In genomic region chr14:24734917-24735500, GRCh38 we compare ENCODE assay signal across 8 cellular contexts.
DNase-seq lines count a peak whose midpoint lies in the region; ATAC-seq and TF ChIP-seq lines count a peak whose summit lies in the region.

No MANE protein-coding gene starts in this region.

- peak; percentile 53 for TF ChIP-seq CTCF in CD4-positive, alpha-beta T cell (IDR thresholded peaks at IDR 0.05)
- peak; percentile 5; the same call in 1 of the 2 replicates for TF ChIP-seq CTCF in WI38 (IDR thresholded peaks at IDR 0.05; ENCODE audit: low read depth, low read length)

- H3K27ac ChIP-seq in CD4-positive, alpha-beta T cell (ENCODE audit: low read depth, low read length), result no peak overlapping the region
- no peak overlapping the region for H3K27ac ChIP-seq in GM23248

- in situ Hi-C loops in GM23248 (cut with MboI), result no loop called here

- DNase-seq in CD4-positive, alpha-beta T cell, result no peak
- DNase-seq in GM23248 (peak; percentile 80), NCI-H2171 (lab: John Stamatoyannopoulos, UW) (peak; percentile 37), Right ventricle myocardium superior (no peak), pulmonary artery endothelial cell (ENCODE audit: low read depth, low spot score) (peak; percentile 24)
- DNase-seq in activated T-cell treated with anti-CD3 and anti-CD28 coated beads, Interleukin-2, amount 50 U/mL, for 4 hours, result no peak

- no peaks in the 10 kb centered on the region for H3K79me2 ChIP-seq in GM23248 (ENCODE audit: insufficient read depth)

- H4K20me1 ChIP-seq in GM23248 (ENCODE audit: insufficient read depth), result no peaks in the 10 kb centered on the region

- no peaks in the 10 kb centered on the region for H3F3A ChIP-seq in GM23248 (ENCODE audit: insufficient read depth)

- H3K9me2 ChIP-seq in GM23248 (ENCODE audit: insufficient read depth), result no peaks in the 10 kb centered on the region

- H3K9me3 Mint-ChIP-seq in CD4-positive, alpha-beta T cell, result no peaks in the 10 kb centered on the region
- no peaks in the 10 kb centered on the region for H3K9me3 Mint-ChIP-seq in activated T-cell treated with anti-CD3 and anti-CD28 coated beads, Interleukin-2, amount 50 U/mL, for 4 hours

- no peak overlapping the region for H3K9ac ChIP-seq in GM23248

- no peaks in the 10 kb centered on the region for H3K36me3 Mint-ChIP-seq in CD4-positive, alpha-beta T cell (ENCODE audit: low read depth)
- H3K36me3 Mint-ChIP-seq in activated T-cell treated with anti-CD3 and anti-CD28 coated beads, Interleukin-2, amount 50 U/mL, for 4 hours (ENCODE audit: insufficient read depth), result no peaks in the 10 kb centered on the region

- CTCF ChIA-PET in CD4-positive, alpha-beta T cell (lab: Charles Lee), result no interaction called here

- H3K9me3 ChIP-seq in CD4-positive, alpha-beta T cell (ENCODE audit: control insufficient read depth, low read length), result no peaks in the 10 kb centered on the region
- H3K9me3 ChIP-seq in GM23248 (ENCODE audit: low read depth), result no peaks in the 10 kb centered on the region

- 2% methylated on average over 9 of the region's 9 CpGs for WGBS in GM23248 (ENCODE audit: low coverage in 1 of 2, low lambda C conversion rate in 2 of 2, missing lambda C conversion rate in 2 of 2), 2 experiments

- H2AFZ ChIP-seq in GM23248, result no peak overlapping the region

- intact Hi-C loops in CD4-positive, alpha-beta T cell (cut with DNase I, micrococcal nuclease), result no loop called here
- intact Hi-C loops in Right ventricle myocardium superior (cut with DNase I), result loop anchor here (5.0 to 10.0 kb wide), 3 partner anchors 50 to 417 kb away; no protein-coding TSS in a partner anchor

- no peak overlapping the region for H3K4me3 Mint-ChIP-seq in CD4-positive, alpha-beta T cell
- H3K4me3 Mint-ChIP-seq in activated T-cell treated with anti-CD3 and anti-CD28 coated beads, Interleukin-2, amount 50 U/mL, for 4 hours, result no peak overlapping the region

- H3K27ac Mint-ChIP-seq in CD4-positive, alpha-beta T cell, result no peak overlapping the region

- H3K27me3 Mint-ChIP-seq in CD4-positive, alpha-beta T cell, result peaks cover 19% of the 10 kb centered on the region
- peaks cover 2% of the 10 kb centered on the region for H3K27me3 Mint-ChIP-seq in activated T-cell treated with anti-CD3 and anti-CD28 coated beads, Interleukin-2, amount 50 U/mL, for 4 hours (ENCODE audit: low read depth)

- no peaks in the 10 kb centered on the region for H3K36me3 ChIP-seq in GM23248 (ENCODE audit: low read depth)

- H3K4me2 ChIP-seq in GM23248 (ENCODE audit: unreplicated experiment), result no peak overlapping the region

- no peaks in the 10 kb centered on the region for H3K27me3 ChIP-seq in CD4-positive, alpha-beta T cell (ENCODE audit: control insufficient read depth, insufficient read depth, low read length)
- H3K27me3 ChIP-seq in GM23248 (replicated peaks; ENCODE audit: insufficient read depth), result peaks cover 4% of the 10 kb centered on the region; the same call in 1 of the 2 replicates

- no peaks in the 10 kb centered on the region for H3K4me1 ChIP-seq in GM23248 (ENCODE audit: insufficient read depth)

- no peak overlapping the region for H3K4me3 ChIP-seq in GM23248
- H3K4me3 ChIP-seq in WI38 (ENCODE audit: low read depth, low read length), result no peak overlapping the region

- no peak for ATAC-seq in CD4-positive, alpha-beta T cell (ENCODE audit: poor library complexity)
- ATAC-seq in Right ventricle myocardium superior (ENCODE audit: poor library complexity), result peak; percentile 78
- no peak for ATAC-seq in activated T-cell treated with anti-CD3 and anti-CD28 coated beads, Interleukin-2, amount 50 U/mL, for 4 hours
- no peak for ATAC-seq in GM19397 (IDR thresholded peaks at IDR 0.05; ENCODE audit: unreplicated experiment)

- H3K4me1 Mint-ChIP-seq in CD4-positive, alpha-beta T cell (ENCODE audit: low read depth), result no peaks in the 10 kb centered on the region
- H3K4me1 Mint-ChIP-seq in activated T-cell treated with anti-CD3 and anti-CD28 coated beads, Interleukin-2, amount 50 U/mL, for 4 hours (ENCODE audit: low read depth), result no peaks in the 10 kb centered on the region

- POLR2A ChIA-PET in CD4-positive, alpha-beta T cell (lab: Charles Lee), result no interaction called here

Comparison
In these comparisons a context has a peak if more than half of its experiments do, and no peak if none do; other contexts are left out.
1. DNase-seq: peak in GM23248 (single experiment), NCI-H2171 (single experiment) and pulmonary artery endothelial cell (single experiment); none in CD4-positive, alpha-beta T cell (0 of 10), Right ventricle myocardium superior (single experiment) and activated T-cell treated with anti-CD3 and anti-CD28 coated beads, Interleukin-2, amount 50 U/mL, for 4 hours (single experiment).